In the genomic region with DNA sequence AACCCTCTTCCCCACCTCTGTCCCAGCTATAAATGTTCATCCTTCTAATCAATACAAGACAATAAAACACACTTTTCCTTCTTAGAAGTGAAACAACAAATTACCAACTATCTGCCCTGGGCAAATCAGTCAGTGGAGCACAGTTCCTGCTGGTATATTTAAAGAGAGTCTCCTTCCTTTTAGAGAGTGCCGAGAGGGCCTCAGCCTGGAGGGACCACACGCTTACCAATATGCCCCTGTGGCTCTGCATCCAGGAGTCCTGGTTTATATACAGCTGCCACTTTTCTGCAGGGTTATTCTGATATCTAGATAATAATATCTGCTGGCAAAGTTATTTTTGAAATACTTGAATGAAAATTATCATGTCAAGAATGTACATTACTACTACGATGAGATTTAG, we compare ENCODE assay signal across 2 cellular contexts.
TF ChIP-seq lines count a peak whose summit lies in the region.

No MANE protein-coding gene starts in this region.

TF ChIP-seq in GM12878, 131 proteins besides CTCF, POLR2A, EP300 and RAD21 (continues in another document):
- TF ChIP-seq, protein P1, sequence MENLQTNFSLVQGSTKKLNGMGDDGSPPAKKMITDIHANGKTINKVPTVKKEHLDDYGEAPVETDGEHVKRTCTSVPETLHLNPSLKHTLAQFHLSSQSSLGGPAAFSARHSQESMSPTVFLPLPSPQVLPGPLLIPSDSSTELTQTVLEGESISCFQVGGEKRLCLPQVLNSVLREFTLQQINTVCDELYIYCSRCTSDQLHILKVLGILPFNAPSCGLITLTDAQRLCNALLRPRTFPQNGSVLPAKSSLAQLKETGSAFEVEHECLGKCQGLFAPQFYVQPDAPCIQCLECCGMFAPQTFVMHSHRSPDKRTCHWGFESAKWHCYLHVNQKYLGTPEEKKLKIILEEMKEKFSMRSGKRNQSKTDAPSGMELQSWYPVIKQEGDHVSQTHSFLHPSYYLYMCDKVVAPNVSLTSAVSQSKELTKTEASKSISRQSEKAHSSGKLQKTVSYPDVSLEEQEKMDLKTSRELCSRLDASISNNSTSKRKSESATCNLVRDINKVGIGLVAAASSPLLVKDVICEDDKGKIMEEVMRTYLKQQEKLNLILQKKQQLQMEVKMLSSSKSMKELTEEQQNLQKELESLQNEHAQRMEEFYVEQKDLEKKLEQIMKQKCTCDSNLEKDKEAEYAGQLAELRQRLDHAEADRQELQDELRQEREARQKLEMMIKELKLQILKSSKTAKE (IDR thresholded peaks at IDR 0.05; ENCODE audit: low read depth, poor library complexity, severe bottlenecking) = no peak
- TF ChIP-seq, protein P2, sequence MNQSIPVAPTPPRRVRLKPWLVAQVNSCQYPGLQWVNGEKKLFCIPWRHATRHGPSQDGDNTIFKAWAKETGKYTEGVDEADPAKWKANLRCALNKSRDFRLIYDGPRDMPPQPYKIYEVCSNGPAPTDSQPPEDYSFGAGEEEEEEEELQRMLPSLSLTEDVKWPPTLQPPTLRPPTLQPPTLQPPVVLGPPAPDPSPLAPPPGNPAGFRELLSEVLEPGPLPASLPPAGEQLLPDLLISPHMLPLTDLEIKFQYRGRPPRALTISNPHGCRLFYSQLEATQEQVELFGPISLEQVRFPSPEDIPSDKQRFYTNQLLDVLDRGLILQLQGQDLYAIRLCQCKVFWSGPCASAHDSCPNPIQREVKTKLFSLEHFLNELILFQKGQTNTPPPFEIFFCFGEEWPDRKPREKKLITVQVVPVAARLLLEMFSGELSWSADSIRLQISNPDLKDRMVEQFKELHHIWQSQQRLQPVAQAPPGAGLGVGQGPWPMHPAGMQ (IDR thresholded peaks at IDR 0.05; ENCODE audit: borderline replicate concordance) = no peak
- TF ChIP-seq CUX1 (IDR thresholded peaks at IDR 0.05; ENCODE audit: insufficient replicate concordance, low read depth, low read length) (no peak), MLLT1 (IDR thresholded peaks at IDR 0.05) (no peak), PAX5 (IDR thresholded peaks at IDR 0.05; ENCODE audit: borderline replicate concordance, low read depth, low read length) (no peak), ETV6 (conservative IDR thresholded peaks at IDR 0.05 in 1 of 2, IDR thresholded peaks at IDR 0.05 in 1 of 2; ENCODE audit: borderline replicate concordance in 1 of 2, low read depth in 1 of 2) (no peak), PAX8 (IDR thresholded peaks at IDR 0.05) (no peak), GATAD2B (conservative IDR thresholded peaks at IDR 0.05; ENCODE audit: low read depth) (no peak)
- TF ChIP-seq, protein P3, sequence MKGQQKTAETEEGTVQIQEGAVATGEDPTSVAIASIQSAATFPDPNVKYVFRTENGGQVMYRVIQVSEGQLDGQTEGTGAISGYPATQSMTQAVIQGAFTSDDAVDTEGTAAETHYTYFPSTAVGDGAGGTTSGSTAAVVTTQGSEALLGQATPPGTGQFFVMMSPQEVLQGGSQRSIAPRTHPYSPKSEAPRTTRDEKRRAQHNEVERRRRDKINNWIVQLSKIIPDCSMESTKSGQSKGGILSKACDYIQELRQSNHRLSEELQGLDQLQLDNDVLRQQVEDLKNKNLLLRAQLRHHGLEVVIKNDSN (IDR thresholded peaks at IDR 0.05; ENCODE audit: borderline replicate concordance, extremely low read length, insufficient read depth, low read depth, low read length) = no peak

TF ChIP-seq in neural cell, 6 proteins besides CTCF, POLR2A, EP300 and RAD21:
- no peak for TF ChIP-seq REST (IDR thresholded peaks at IDR 0.05; ENCODE audit: borderline replicate concordance)
- TF ChIP-seq POLR2AphosphoS5 (IDR thresholded peaks at IDR 0.05) = no peak
- TF ChIP-seq MXI1 (conservative IDR thresholded peaks at IDR 0.05; ENCODE audit: poor library complexity, severe bottlenecking) = no peak
- no peak for TF ChIP-seq EZH2 (IDR thresholded peaks at IDR 0.05; ENCODE audit: borderline replicate concordance, insufficient read depth, low read length, poor library complexity, severe bottlenecking)
- no peak for TF ChIP-seq SMC3 (conservative IDR thresholded peaks at IDR 0.05; ENCODE audit: poor library complexity)
- TF ChIP-seq TAF1 (IDR thresholded peaks at IDR 0.05; ENCODE audit: low read depth) = no peak
